Comparison of ENCODE assay signal across 14 cellular contexts in the genomic region with DNA sequence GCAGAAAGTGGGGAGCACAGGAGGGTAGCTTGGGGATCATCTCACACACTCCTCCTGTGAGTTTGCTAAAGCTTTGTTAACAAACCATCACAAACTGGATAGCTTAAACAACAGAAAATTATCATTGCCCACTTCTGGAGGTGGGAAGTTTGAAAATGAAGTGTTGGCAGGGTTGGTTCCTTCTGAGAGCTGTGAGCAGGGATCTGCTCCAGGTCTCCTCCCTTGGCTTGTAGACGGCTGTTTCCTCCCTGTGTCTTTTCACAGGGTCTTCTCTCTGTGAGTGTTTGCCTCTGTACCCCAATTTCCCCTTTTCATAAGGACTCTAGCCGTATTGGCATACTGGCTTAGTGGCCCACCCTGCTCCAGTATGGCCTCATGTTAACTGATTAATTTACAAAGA. TPM values are rescaled to one million over a fixed set of nuclear protein-coding genes. Genes with fewer than 3 reads are reported as not detected.
A peak's percentile ranks its signal among the peaks of the same experiment; 100 is the strongest.
DNase-seq lines count a peak whose midpoint lies in the region; ATAC-seq, FAIRE-seq and TF ChIP-seq lines count a peak whose summit lies in the region.
"Had no signal": no experiment of that assay in that cellular context is flagged by ENCODE, and none has a peak within 500 bp of the region (broad histone marks: within the 10 kb centered on the region; RNA-seq: fewer than 3 reads in every experiment).

No MANE protein-coding gene starts in this region.

- H3K27ac Mint-ChIP-seq in glutamatergic neuron (ENCODE audit: unreplicated experiment) = no peak overlapping the region
- no peak overlapping the region for H3K27ac Mint-ChIP-seq in endothelial cell (ENCODE audit: unreplicated experiment)
- no peak overlapping the region for H3K27ac Mint-ChIP-seq in stimulated activated naive B cell treated with anti-CD40 and anti-IgM and Interleukin-4, amounts not matched to agents 10 μg/mL and 1 μg/mL and 100 μg/mL, for 72 hours

- peak; percentile 81 for FAIRE-seq in bronchial epithelial cell (lab: Jason Lieb, UNC)
- FAIRE-seq: A549, H1 had no signal

- H3K9me3 Mint-ChIP-seq in glutamatergic neuron (ENCODE audit: unreplicated experiment) (peaks cover 9% of the 10 kb centered on the region), endothelial cell (ENCODE audit: unreplicated experiment) (peaks cover 1% of the 10 kb centered on the region)
- H3K9me3 Mint-ChIP-seq in stimulated activated naive B cell treated with anti-CD40 and anti-IgM and Interleukin-4, amounts not matched to agents 10 μg/mL and 1 μg/mL and 100 μg/mL, for 72 hours = peaks cover 6% of the 10 kb centered on the region in 2 donors

- H3K4me1 Mint-ChIP-seq in glutamatergic neuron (ENCODE audit: low read depth, unreplicated experiment) = no peaks in the 10 kb centered on the region
- H3K4me1 Mint-ChIP-seq in endothelial cell (ENCODE audit: unreplicated experiment) = peaks cover 2% of the 10 kb centered on the region
- no peaks in the 10 kb centered on the region for H3K4me1 Mint-ChIP-seq in stimulated activated naive B cell treated with anti-CD40 and anti-IgM and Interleukin-4, amounts not matched to agents 10 μg/mL and 1 μg/mL and 100 μg/mL, for 72 hours

- H3K4me3 Mint-ChIP-seq in glutamatergic neuron (ENCODE audit: unreplicated experiment) = no peak overlapping the region
- no peak overlapping the region for H3K4me3 Mint-ChIP-seq in endothelial cell (ENCODE audit: unreplicated experiment)
- no peak overlapping the region for H3K4me3 Mint-ChIP-seq in stimulated activated naive B cell treated with anti-CD40 and anti-IgM and Interleukin-4, amounts not matched to agents 10 μg/mL and 1 μg/mL and 100 μg/mL, for 72 hours

- 59% methylated on average over 2 of the region's 2 CpGs for WGBS in prostate gland

- peak; percentile 57 for ATAC-seq in left ventricle myocardium superior
- no peak for ATAC-seq in stimulated activated naive B cell treated with anti-CD40 and anti-IgM and Interleukin-4, amounts not matched to agents 10 μg/mL and 1 μg/mL and 100 μg/mL, for 72 hours (replicated peaks)
- ATAC-seq: A549 had no signal

- no peak for TF ChIP-seq CTCF in bronchial epithelial cell (IDR thresholded peaks at IDR 0.05; ENCODE audit: insufficient read depth, low read length, severe bottlenecking)
- TF ChIP-seq CTCF in glutamatergic neuron (IDR thresholded peaks at IDR 0.05; ENCODE audit: partially characterized antibody, unreplicated experiment) = no peak
- no peak for TF ChIP-seq CTCF in endothelial cell (IDR thresholded peaks at IDR 0.05; ENCODE audit: unreplicated experiment)
- TF ChIP-seq CTCF in prostate gland (IDR thresholded peaks at IDR 0.05) = no peak

- no peaks in the 10 kb centered on the region for H3K9me3 ChIP-seq in prostate gland

- peaks cover 10% of the 10 kb centered on the region for H3K36me3 Mint-ChIP-seq in glutamatergic neuron (ENCODE audit: unreplicated experiment)
- peaks cover 3% of the 10 kb centered on the region for H3K36me3 Mint-ChIP-seq in endothelial cell (ENCODE audit: low read depth, unreplicated experiment)
- no peaks in the 10 kb centered on the region for H3K36me3 Mint-ChIP-seq in stimulated activated naive B cell treated with anti-CD40 and anti-IgM and Interleukin-4, amounts not matched to agents 10 μg/mL and 1 μg/mL and 100 μg/mL, for 72 hours

- H3K36me3 ChIP-seq in bronchial epithelial cell (ENCODE audit: control insufficient read depth, insufficient read depth, low read length) (no peaks in the 10 kb centered on the region), prostate gland (no peaks in the 10 kb centered on the region)

- H3K27me3 ChIP-seq in bronchial epithelial cell (ENCODE audit: control insufficient read depth, insufficient read depth, low read length) = no peaks in the 10 kb centered on the region
- H3K27me3 ChIP-seq in prostate gland (replicated peaks; ENCODE audit: insufficient read depth) = no peaks in the 10 kb centered on the region

- H3K27ac ChIP-seq in skin epidermis = peak overlapping the region in 13 of 21 experiments; percentile 6 to 72 (median 48)
- H3K27ac ChIP-seq in prostate gland = no peak overlapping the region
- H3K27ac ChIP-seq: A549, C4-2B had no signal

- H3K4me1 ChIP-seq in prostate gland (replicated peaks) = no peaks in the 10 kb centered on the region
- H3K4me1 ChIP-seq: A549 had no signal

- peak; percentile 5 for DNase-seq in Ammon's horn (ENCODE audit: low spot score)
- no peak for DNase-seq in bronchial epithelial cell (ENCODE audit: low read depth)
- no peak for DNase-seq in left ventricle myocardium superior
- DNase-seq in glutamatergic neuron = no peak
- DNase-seq in endothelial cell (ENCODE audit: low spot score) = no peak
- DNase-seq in prostate gland (ENCODE audit: low spot score) = no peak
- DNase-seq in stimulated activated naive B cell treated with anti-CD40 and anti-IgM and Interleukin-4, amounts not matched to agents 10 μg/mL and 1 μg/mL and 100 μg/mL, for 72 hours = no peak
- DNase-seq: NCI-H1417 treated with DMSO at 0.1 percent for 48 hours, NCI-H2029 had no signal

- TF ChIP-seq POLR2A in prostate gland (IDR thresholded peaks at IDR 0.05) = no peak

- H3K4me3 ChIP-seq in bronchial epithelial cell (ENCODE audit: low read depth, low read length) = no peak overlapping the region
- H3K4me3 ChIP-seq in skin epidermis = no peak overlapping the region
- no peak overlapping the region for H3K4me3 ChIP-seq in prostate gland
- H3K4me3 ChIP-seq: A549 had no signal

- intact Hi-C loops in left ventricle myocardium superior (cut with micrococcal nuclease) (no loop called here), prostate gland (cut with DNase I) (no loop called here)

- H3K27me3 Mint-ChIP-seq in glutamatergic neuron (ENCODE audit: unreplicated experiment) = peaks cover 6% of the 10 kb centered on the region
- peaks cover 5% of the 10 kb centered on the region for H3K27me3 Mint-ChIP-seq in endothelial cell (ENCODE audit: unreplicated experiment)
- peaks cover 0 to 9% of the 10 kb centered on the region in 2 donors for H3K27me3 Mint-ChIP-seq in stimulated activated naive B cell treated with anti-CD40 and anti-IgM and Interleukin-4, amounts not matched to agents 10 μg/mL and 1 μg/mL and 100 μg/mL, for 72 hours

RNA-seq across cellular contexts. Expression of a gene that starts 32.1 kb away (rescaled TPM):
- total RNA-seq in bronchial epithelial cell = under 0.01 and 1.3 TPM in 2 replicates
- total RNA-seq in left ventricle myocardium superior = 136 TPM
- total RNA-seq in glutamatergic neuron (ENCODE audit: unreplicated experiment) = 2.2 TPM
- 0.97 TPM for total RNA-seq in endothelial cell (ENCODE audit: unreplicated experiment)
- 10 to 100 TPM in 1 of 2 donors, 1 to 10 TPM in 1; 6.9 to 19.6 TPM for total RNA-seq in prostate gland
- total RNA-seq: NCI-H460 had no signal

Comparison
In these comparisons a context has a peak if more than half of its experiments do, and no peak if none do; other contexts are left out.
1. H3K27ac ChIP-seq: peak in skin epidermis (13 of 21); none in prostate gland (0 of 2).